In the genomic region with DNA sequence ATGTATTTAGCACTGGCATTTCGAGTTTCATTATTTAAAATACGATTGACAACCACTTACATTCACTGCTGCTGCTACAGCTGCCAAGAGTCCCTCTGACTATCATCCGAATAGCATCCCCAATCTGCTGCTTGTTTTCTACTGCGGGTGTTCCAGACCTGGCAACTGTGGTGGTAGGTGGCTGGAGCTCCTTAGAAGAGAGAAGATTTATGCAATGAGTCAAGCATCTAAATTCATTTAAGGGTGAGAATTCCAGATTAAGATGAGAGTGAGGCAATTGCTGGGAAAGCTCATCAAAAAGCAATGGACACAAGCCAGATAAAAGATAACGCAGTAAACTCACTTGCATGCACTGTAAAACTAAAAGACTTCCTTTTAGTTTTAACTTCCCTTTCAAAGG, we compare ENCODE assay signal across 15 cellular contexts. TPM values are rescaled to one million over a fixed set of nuclear protein-coding genes. Genes with fewer than 3 reads are reported as not detected.
DNase-seq lines count a peak whose midpoint lies in the region; ATAC-seq and TF ChIP-seq lines count a peak whose summit lies in the region.
"Had no signal": no experiment of that assay in that cellular context is flagged by ENCODE, and none has a peak within 500 bp of the region (broad histone marks: within the 10 kb centered on the region; RNA-seq: fewer than 3 reads in every experiment).

No MANE protein-coding gene starts in this region.

- H3K4me1 ChIP-seq in right cardiac atrium (ENCODE audit: control insufficient read depth, insufficient read depth, low read length) (no peaks in the 10 kb centered on the region), BE2C (no peaks in the 10 kb centered on the region)

- no peaks in the 10 kb centered on the region for H3K27me3 ChIP-seq in brain microvascular endothelial cell (replicated peaks)
- no peaks in the 10 kb centered on the region for H3K27me3 ChIP-seq in right cardiac atrium (ENCODE audit: control insufficient read depth, insufficient read depth)
- H3K27me3 ChIP-seq in BE2C = peaks cover 4% of the 10 kb centered on the region; the same call in 1 of the 2 replicates

- H3K9me3 Mint-ChIP-seq in HFFc6 = no peaks in the 10 kb centered on the region

- peak overlapping the region; percentile 96 for H3K4me3 Mint-ChIP-seq in HFFc6
- H3K4me3 Mint-ChIP-seq: CD8-positive, alpha-beta memory T cell had no signal

- H3K36me3 ChIP-seq in brain microvascular endothelial cell (replicated peaks) = peaks cover 65% of the 10 kb centered on the region
- peaks cover 3% of the 10 kb centered on the region for H3K36me3 ChIP-seq in BE2C

- peaks cover 73% of the 10 kb centered on the region for H3K4me1 Mint-ChIP-seq in HFFc6 (ENCODE audit: low read depth)

- WGBS in right cardiac atrium = 25% methylated on average over 5 of the region's 5 CpGs

- DNase-seq in HFFc6 (no peak), brain microvascular endothelial cell (no peak), right cardiac atrium (peak in 2 of 3 donors; percentile 19 to 45), skeletal muscle cell (ENCODE audit: low read depth) (no peak), BE2C (no peak)
- DNase-seq: activated CD4-positive, alpha-beta T cell treated with anti-CD3 and anti-CD28 coated beads for 4 hours; CD8-positive, alpha-beta memory T cell; NCI-H1092; NCI-H69; small intestine had no signal

- H3K27ac ChIP-seq in brain microvascular endothelial cell (peak overlapping the region; percentile 15), right cardiac atrium (ENCODE audit: low read length) (no peak overlapping the region)

- intact Hi-C loops in right cardiac atrium (cut with DNase I) = no loop called here

- peaks cover 76% of the 10 kb centered on the region for H3K36me3 Mint-ChIP-seq in HFFc6 (ENCODE audit: low read depth)

- ATAC-seq in right cardiac atrium (no peak), GM21737 (IDR thresholded peaks at IDR 0.05; ENCODE audit: unreplicated experiment) (no peak), GM21447 (IDR thresholded peaks at IDR 0.05; ENCODE audit: unreplicated experiment) (no peak), GM19324 (IDR thresholded peaks at IDR 0.05; ENCODE audit: low FRiP score, unreplicated experiment) (no peak)

- peaks cover 6% of the 10 kb centered on the region for H3K27me3 Mint-ChIP-seq in HFFc6 (ENCODE audit: insufficient read depth)

- in situ Hi-C loops in brain microvascular endothelial cell (cut with HindIII; ENCODE audit: low pct_ligation_motif_present, low sequenced_read_pairs) = loop anchor here (25.0 kb wide), 3 partner anchors 669 to 1144 kb away; partner anchors contain the start of gene ACTBL2

- TF ChIP-seq CTCF in HFFc6 (IDR thresholded peaks at IDR 0.05) = no peak
- TF ChIP-seq CTCF in brain microvascular endothelial cell (IDR thresholded peaks at IDR 0.05; ENCODE audit: low read depth, low read length, missing control alignments) = no peak
- no peak for TF ChIP-seq CTCF in BE2C (IDR thresholded peaks at IDR 0.05; ENCODE audit: low read depth, low read length)

- peak overlapping the region; percentile 74 for H3K27ac Mint-ChIP-seq in HFFc6

- H3K4me3 ChIP-seq in brain microvascular endothelial cell (ENCODE audit: low read depth, low read length) (peak overlapping the region; percentile 91), right cardiac atrium (ENCODE audit: low read length) (peak overlapping the region; percentile 91), skeletal muscle cell (ENCODE audit: low read depth, low read length) (peak overlapping the region; percentile 90), BE2C (ENCODE audit: low read depth, low read length) (no peak overlapping the region)

- no peaks in the 10 kb centered on the region for H3K9me3 ChIP-seq in right cardiac atrium (ENCODE audit: control insufficient read depth, low read length)
- no peaks in the 10 kb centered on the region for H3K9me3 ChIP-seq in BE2C

RNA-seq across cellular contexts. Expression of gene PLK2, which starts 3.9 kb away (rescaled TPM):
- 10 to 100 TPM; 50.4 to 80.1 (median 71.3) TPM for total RNA-seq in HFFc6 (2021; fragmentation: NEBNext Ultra II Directional; extraction: Animal tissue kit (Norgen Biotek cat#: 25700))
- 10 to 100 TPM; 37.9 to 75.5 (median 44.8) TPM for total RNA-seq in right cardiac atrium
- 23.5 TPM for polyA plus RNA-seq in right cardiac atrium
- polyA plus RNA-seq in BE2C (2012; ENCODE audit: insufficient read depth, insufficient read length, low read depth) = 121 TPM

RNA-seq across cellular contexts. Expression of gene GAPT, which starts 35.3 kb away (rescaled TPM):
- not detected for total RNA-seq in HFFc6 (2021; fragmentation: NEBNext Ultra II Directional; extraction: Animal tissue kit (Norgen Biotek cat#: 25700))
- under 1 TPM in 3 of 4 donors, not detected in 1; 0.20 to 0.94 (median 0.76) TPM for total RNA-seq in right cardiac atrium
- polyA plus RNA-seq in right cardiac atrium = 0.11 TPM
- polyA plus RNA-seq in BE2C (2012; ENCODE audit: insufficient read depth, insufficient read length, low read depth) = not detected
- total RNA-seq: cerebellum, glomerular endothelial cell had no signal

Comparison
In these comparisons a context has a peak if more than half of its experiments do, and no peak if none do; other contexts are left out.
1. DNase-seq: peak in right cardiac atrium (2 of 3); none in HFFc6 (single experiment), brain microvascular endothelial cell (single experiment), skeletal muscle cell (single experiment) and BE2C (single experiment).